Comparison of ENCODE assay signal across 16 cellular contexts in the genomic region with DNA sequence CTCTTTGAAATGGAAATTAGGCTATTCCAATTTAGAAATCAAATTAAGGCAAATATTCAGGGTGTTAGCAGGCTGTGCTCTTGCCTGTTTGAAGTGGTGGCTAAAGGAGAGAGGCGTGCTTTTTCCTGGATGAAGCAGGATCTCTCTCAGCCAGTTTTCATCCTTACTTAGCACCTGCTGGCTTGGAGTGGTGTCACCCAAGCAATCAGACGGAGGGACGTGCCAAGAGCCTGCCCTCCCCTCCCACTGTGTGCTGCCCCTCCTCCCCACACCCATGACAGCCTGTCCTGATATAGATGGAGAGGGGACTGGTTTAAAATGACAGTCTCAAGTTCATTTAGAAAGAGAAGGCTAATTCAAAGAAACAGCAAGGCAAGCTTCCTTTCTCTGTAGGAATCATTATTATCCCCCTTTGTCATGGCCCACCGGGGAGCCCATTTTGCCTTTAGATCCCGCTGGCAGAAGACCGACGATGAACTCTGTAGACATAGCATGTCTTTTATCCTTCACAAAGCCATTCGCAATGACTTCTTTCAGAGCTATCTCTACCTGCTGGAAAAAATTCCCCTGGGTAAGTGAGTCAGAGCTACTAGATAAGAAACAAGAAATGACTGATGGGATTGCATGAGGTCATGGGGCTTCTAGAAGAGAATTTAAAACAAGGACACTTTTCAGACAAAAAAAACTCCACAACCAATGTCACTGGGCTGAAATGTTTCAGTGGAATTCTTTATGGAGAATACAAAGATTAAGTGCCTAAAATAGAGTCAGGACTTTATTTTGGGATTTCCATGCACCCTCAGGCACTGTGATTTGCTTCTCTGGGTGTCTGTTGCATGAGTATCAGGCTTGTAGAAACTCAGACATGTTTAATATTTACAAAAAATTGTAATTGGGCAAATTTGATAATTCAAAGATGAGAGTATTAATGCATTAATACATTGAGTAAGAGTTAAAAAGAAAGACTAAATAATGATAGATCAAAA. TPM values are rescaled to one million over a fixed set of nuclear protein-coding genes. Genes with fewer than 3 reads are reported as not detected.
DNase-seq lines count a peak whose midpoint lies in the region; ATAC-seq and TF ChIP-seq lines count a peak whose summit lies in the region.
"Had no signal": no experiment of that assay in that cellular context is flagged by ENCODE, and none has a peak within 500 bp of the region (broad histone marks: within the 10 kb centered on the region; RNA-seq: fewer than 3 reads in every experiment).

A gene (plus strand): TSS at position 269 of the 986 bp plus-strand sequence. CDS start 149 bp downstream, at position 418.

- H3K9me3 ChIP-seq in adrenal gland (replicated peaks in 1 of 3) = no peaks in the 10 kb centered on the region
- H3K9me3 ChIP-seq: ascending aorta had no signal

- TF ChIP-seq POLR2A in adrenal gland (IDR thresholded peaks at IDR 0.05) = no peak

- no peak for TF ChIP-seq CTCF in adrenal gland (IDR thresholded peaks at IDR 0.05)

- no peaks in the 10 kb centered on the region for H3K36me3 ChIP-seq in adrenal gland (replicated peaks in 1 of 2)
- H3K36me3 ChIP-seq: ascending aorta had no signal

- intact Hi-C loops in adrenal gland (cut with DNase I) = no loop called here

- H3K4me1 ChIP-seq in adrenal gland (replicated peaks in 1 of 2) = peaks cover 5 to 13% of the 10 kb centered on the region in 2 donors
- H3K4me1 ChIP-seq: ascending aorta had no signal

- no peaks in the 10 kb centered on the region for H3K27me3 ChIP-seq in adrenal gland
- H3K27me3 ChIP-seq: ascending aorta had no signal

- WGBS in adrenal gland, 4 donors = 22 to 37% (median 29%) methylated on average over 8 of the region's 8 CpGs

- peak within 1 kb of the TSS in 2 of 5 donors; percentile 6 to 13 for H3K27ac ChIP-seq in adrenal gland
- H3K27ac ChIP-seq: ascending aorta, PC-9 had no signal

- peak; percentile 76 for DNase-seq in NCI-H146 (lab: John Stamatoyannopoulos, UW)
- DNase-seq in adrenal gland = peak in 4 of 7 donors; percentile 23 to 66 (median 60)
- DNase-seq in iris pigment epithelial cell (ENCODE audit: low read depth) = peak; percentile 8
- no peak for DNase-seq in NOMO-1 (lab: John Stamatoyannopoulos, UW; ENCODE audit: unreplicated experiment in 2 of 2)
- DNase-seq in COLO668 (lab: John Stamatoyannopoulos, UW; ENCODE audit: unreplicated experiment) = no peak
- DNase-seq: activated CD4-positive, alpha-beta T cell treated with anti-CD3 and anti-CD28 coated beads for 4 hours; PC-9; stimulated activated CD4-positive, alpha-beta T cell treated with anti-CD3 and anti-CD28 coated beads, Interleukin-2, amount 100 ng/mL, for 24 hours had no signal

- H3K4me3 ChIP-seq in adrenal gland = no peak within 1 kb of the TSS
- H3K4me3 ChIP-seq: ascending aorta, PC-9 had no signal

- ATAC-seq in GM21717 (IDR thresholded peaks at IDR 0.05; ENCODE audit: unreplicated experiment) (peak; percentile 49), HG02840 (IDR thresholded peaks at IDR 0.05; ENCODE audit: low FRiP score, unreplicated experiment) (no peak)
- ATAC-seq in activated CD4-positive, CD25-positive, alpha-beta regulatory T cell treated with anti-CD3 and anti-CD28 coated beads, Interleukin-2, amount 50 U/mL, for 24 hours = no peak
- ATAC-seq: HCT116 had no signal

RNA-seq across cellular contexts. Expression of the gene that starts here (rescaled TPM):
- not detected for total RNA-seq in adrenal gland
- polyA plus RNA-seq in adrenal gland = not detected
- total RNA-seq: ascending aorta; CD4-positive, CD25-positive, alpha-beta regulatory T cell; mononuclear cell; PC-9 had no signal
- polyA plus RNA-seq: CD4-positive, CD25-positive, alpha-beta regulatory T cell; thymus had no signal

Comparison
In these comparisons a context has a peak if more than half of its experiments do, and no peak if none do; other contexts are left out.
1. Peak in DNase-seq in adrenal gland; RNA of the gene not detected or under 1 TPM.
2. DNase-seq: peak in NCI-H146 (single experiment) and iris pigment epithelial cell (single experiment); none in NOMO-1 (0 of 2) and COLO668 (single experiment).